Comparison of ENCODE assay signal across 12 cellular contexts in the genomic region with DNA sequence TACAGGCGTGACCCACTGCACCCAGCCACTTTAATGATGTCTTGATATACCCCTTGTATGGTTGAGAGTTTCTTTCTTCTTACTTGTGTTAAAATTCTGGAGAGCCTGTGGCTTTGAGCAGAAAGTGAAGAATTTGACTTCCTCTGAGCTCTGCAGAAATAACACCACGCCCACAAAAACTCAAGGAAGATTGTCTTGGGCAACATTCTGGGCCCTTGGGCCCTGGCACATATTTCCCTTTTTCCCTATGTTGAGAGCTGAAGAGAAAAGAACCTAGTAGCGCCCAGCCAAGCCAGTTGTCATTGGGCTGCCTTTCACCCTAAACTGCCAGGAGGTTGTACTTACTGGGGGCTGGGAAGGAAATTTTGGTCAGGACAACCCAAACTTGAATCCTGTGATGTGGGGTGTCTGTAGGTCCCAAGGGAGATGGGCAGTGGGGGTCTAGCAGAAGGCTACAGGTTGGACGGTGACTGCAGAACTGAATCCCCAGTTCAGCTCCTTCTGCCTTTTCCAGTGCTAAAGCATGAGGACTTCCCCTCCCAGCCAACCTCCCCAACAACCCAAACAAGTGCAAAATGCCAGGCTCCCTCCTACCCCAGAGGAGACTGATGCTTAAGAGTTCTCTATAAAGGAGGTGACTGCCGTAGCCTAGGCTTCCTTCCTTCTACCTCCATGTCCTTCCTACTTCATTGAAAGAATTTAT. TPM values are rescaled to one million over a fixed set of nuclear protein-coding genes. Genes with fewer than 3 reads are reported as not detected.
DNase-seq lines count a peak whose midpoint lies in the region; ATAC-seq, FAIRE-seq and TF ChIP-seq lines count a peak whose summit lies in the region.
"Had no signal": no experiment of that assay in that cellular context is flagged by ENCODE, and none has a peak within 500 bp of the region (broad histone marks: within the 10 kb centered on the region; RNA-seq: fewer than 3 reads in every experiment).

No MANE protein-coding gene starts in this region.

- DNase-seq in Right ventricle myocardium inferior (ENCODE audit: missing footprints) (no peak), right atrium auricular region (ENCODE audit: low spot score) (no peak), HepG2 (ENCODE audit: low spot score) (no peak)
- no peak for DNase-seq in activated CD8-positive, alpha-beta T cell treated with anti-CD3 and anti-CD28 coated beads, Interleukin-2, amount 10 ng/mL, durations not matched to agents 7 days and 5 days
- no peak for DNase-seq in activated CD4-positive, CD25-positive, alpha-beta regulatory T cell (lab: John Stamatoyannopoulos, UW)
- DNase-seq: left cardiac atrium had no signal

- ATAC-seq in Right ventricle myocardium inferior, result peak; percentile 10
- ATAC-seq in activated CD8-positive, alpha-beta T cell treated with anti-CD3 and anti-CD28 coated beads, Interleukin-2, amount 10 ng/mL, durations not matched to agents 7 days and 5 days, result no peak
- ATAC-seq in HepG2, result peak; percentile 5; the same call in 2 of the 3 replicates
- ATAC-seq in HG03095 (IDR thresholded peaks at IDR 0.05; ENCODE audit: unreplicated experiment), result no peak
- ATAC-seq in HG03571 (IDR thresholded peaks at IDR 0.05; ENCODE audit: unreplicated experiment), result no peak
- ATAC-seq in GM21786 (IDR thresholded peaks at IDR 0.05; ENCODE audit: unreplicated experiment), result no peak

- no peak; a peak in 1 of 4 replicates for TF ChIP-seq POLR2A in HepG2 (IDR thresholded peaks at IDR 0.05; ENCODE audit: insufficient read depth in 1 of 2, low read depth in 2 of 2, low read length in 2 of 2)

- H3K27me3 Mint-ChIP-seq in activated CD8-positive, alpha-beta T cell treated with anti-CD3 and anti-CD28 coated beads, Interleukin-2, amount 10 ng/mL, durations not matched to agents 7 days and 5 days (ENCODE audit: low read depth), result no peaks in the 10 kb centered on the region

- H3K4me1 Mint-ChIP-seq in activated CD8-positive, alpha-beta T cell treated with anti-CD3 and anti-CD28 coated beads, Interleukin-2, amount 10 ng/mL, durations not matched to agents 7 days and 5 days (ENCODE audit: low read depth), result peaks cover 59% of the 10 kb centered on the region

- no peak for TF ChIP-seq EP300 in HepG2 (IDR thresholded peaks at IDR 0.05; ENCODE audit: low read depth in 2 of 2, low read length in 2 of 2)
- TF ChIP-seq EP300 in HepG2 (CRISPR knock-in tag; IDR thresholded peaks at IDR 0.05; ENCODE audit: borderline replicate concordance), result no peak

- no peaks in the 10 kb centered on the region for H3K27me3 ChIP-seq in right atrium auricular region
- no peaks in the 10 kb centered on the region for H3K27me3 ChIP-seq in HepG2 (ENCODE audit: control insufficient read depth in 1 of 2, insufficient read depth in 2 of 2, low read length in 2 of 2)

- CTCF ChIA-PET in activated CD8-positive, alpha-beta T cell treated with anti-CD3 and anti-CD28 coated beads, Interleukin-2, amount 10 ng/mL, durations not matched to agents 7 days and 5 days (lab: Charles Lee), result interaction anchor here (0.9 to 1.3 kb wide), 3 partner anchors 12 to 74 kb away, joined by 3 to 4 read pairs (median 4); a partner anchor contains a TSS
- CTCF ChIA-PET in HepG2 (lab: Yijun Ruan, JAX; ENCODE audit: low intra/inter-chr PET ratio, low total read pairs), result no interaction called here

- no peak overlapping the region for H3K9ac ChIP-seq in HepG2 (ENCODE audit: insufficient read depth, low read depth, low read length)

- H3K36me3 Mint-ChIP-seq in activated CD8-positive, alpha-beta T cell treated with anti-CD3 and anti-CD28 coated beads, Interleukin-2, amount 10 ng/mL, durations not matched to agents 7 days and 5 days (ENCODE audit: low read depth), result peaks cover 57% of the 10 kb centered on the region

- TSS peak; percentile 2 for BruUV-seq in HepG2 (replicated peaks; lab: Mats Ljungman, UMichigan)

- H2AFZ ChIP-seq in HepG2 (ENCODE audit: low read length), result no peak overlapping the region

- H3K4me2 ChIP-seq in HepG2 (ENCODE audit: low read depth, low read length), result no peak overlapping the region

- intact Hi-C loops in Right ventricle myocardium inferior (cut with DNase I), result no loop called here
- intact Hi-C loops in HepG2 (cut with micrococcal nuclease; ENCODE audit: unreplicated experiment), result no loop called here

- H3K4me3 ChIP-seq in right atrium auricular region, result no peak overlapping the region
- no peak overlapping the region for H3K4me3 ChIP-seq in HepG2 (replicated peaks in 1 of 3; ENCODE audit: insufficient read depth in 1 of 3, low read depth in 2 of 3, low read length in 3 of 3)
- H3K4me3 ChIP-seq: skin epidermis had no signal

- in situ Hi-C loops in HepG2 (cut with HindIII; ENCODE audit: extremely low pct_ligation_motif_present, low pct_unique_long_range_greater_than_20kb), result no loop called here

- H3K36me3 ChIP-seq in right atrium auricular region, result peaks cover 47% of the 10 kb centered on the region
- peaks cover 15 to 42% of the 10 kb centered on the region in 2 experiments for H3K36me3 ChIP-seq in HepG2 (replicated peaks in 1 of 2; ENCODE audit: control insufficient read depth in 1 of 2, insufficient read depth in 2 of 2, low read length in 2 of 2)

- H3K27ac ChIP-seq in right atrium auricular region (peak overlapping the region in 1 of 2 donors; percentile 30), HepG2 (ENCODE audit: extremely low read length, insufficient read depth, low read length) (no peak overlapping the region)

- H3K79me2 ChIP-seq in HepG2 (ENCODE audit: insufficient read depth, low read length), result peaks cover 2% of the 10 kb centered on the region

- H3K4me1 ChIP-seq in right atrium auricular region (peaks cover 0 to 39% of the 10 kb centered on the region in 2 donors), HepG2 (ENCODE audit: insufficient read depth, low read length) (peaks cover 15% of the 10 kb centered on the region)

- POLR2A ChIA-PET in activated CD8-positive, alpha-beta T cell treated with anti-CD3 and anti-CD28 coated beads, Interleukin-2, amount 10 ng/mL, durations not matched to agents 7 days and 5 days (lab: Charles Lee), result interaction anchor here (0.6 to 4.8 kb wide), 2 partner anchors 12 to 14 kb away, joined by 3 to 33 read pairs; a partner anchor contains a TSS
- POLR2A ChIA-PET in HepG2 (lab: Yijun Ruan, JAX), result interaction anchor here (1.3 to 4.6 kb wide), 5 partner anchors 12 to 75 kb away, joined by 6 to 36 read pairs (median 11); a partner anchor contains a TSS

- FAIRE-seq in HepG2 (lab: Jason Lieb, UNC), result no peak
- FAIRE-seq: GM18507 had no signal

- no peak overlapping the region for H3K4me3 Mint-ChIP-seq in activated CD8-positive, alpha-beta T cell treated with anti-CD3 and anti-CD28 coated beads, Interleukin-2, amount 10 ng/mL, durations not matched to agents 7 days and 5 days

- no peaks in the 10 kb centered on the region; the same call in 1 of the 2 replicates for H4K20me1 ChIP-seq in HepG2 (ENCODE audit: insufficient read depth, low read length)

- TF ChIP-seq CTCF in right atrium auricular region (IDR thresholded peaks at IDR 0.05) (no peak), HepG2 (CRISPR knock-in tag; IDR thresholded peaks at IDR 0.05) (no peak)

- H3K9me3 Mint-ChIP-seq in activated CD8-positive, alpha-beta T cell treated with anti-CD3 and anti-CD28 coated beads, Interleukin-2, amount 10 ng/mL, durations not matched to agents 7 days and 5 days (ENCODE audit: insufficient read depth), result no peaks in the 10 kb centered on the region

- peak overlapping the region; percentile 77 for H3K27ac Mint-ChIP-seq in activated CD8-positive, alpha-beta T cell treated with anti-CD3 and anti-CD28 coated beads, Interleukin-2, amount 10 ng/mL, durations not matched to agents 7 days and 5 days

- no peaks in the 10 kb centered on the region for H3K9me3 ChIP-seq in right atrium auricular region
- H3K9me3 ChIP-seq in HepG2 (ENCODE audit: low read length), result no peaks in the 10 kb centered on the region

- WGBS in HepG2 (ENCODE audit: low lambda C conversion rate), result 100% methylated on average over 5 of the region's 5 CpGs

- no peak for TF ChIP-seq RAD21 in HepG2 (CRISPR knock-in tag; IDR thresholded peaks at IDR 0.05)

RNA-seq across cellular contexts. Expression of a gene that starts 11.7 kb away (rescaled TPM):
- total RNA-seq in Right ventricle myocardium inferior (64.0 TPM), right atrium auricular region (10 to 100 TPM; 60.8 to 84.0 TPM), HepG2 (2016; rRNA removed; fragmentation: Illumina TruSeq; extraction: Trizol) (25.7 and 34.3 TPM in 2 replicates)
- 10 to 100 TPM; 36.5 to 37.7 TPM for total RNA-seq in activated CD8-positive, alpha-beta T cell treated with anti-CD3 and anti-CD28 coated beads, Interleukin-2, amount 10 ng/mL, durations not matched to agents 7 days and 5 days
- total RNA-seq in HepG2 (2016; cell fraction: cytosol; rRNA removed; fragmentation: Illumina TruSeq; extraction: Trizol; ENCODE audit: low read depth), result 17.2 and 21.6 TPM in 2 replicates
- 28.1 and 34.1 TPM in 2 replicates for total RNA-seq in HepG2 (2016; cell fraction: insoluble cytoplasmic fraction; rRNA removed; fragmentation: Illumina TruSeq; extraction: Trizol)
- total RNA-seq in HepG2 (2016; cell fraction: membrane; rRNA removed; fragmentation: Illumina TruSeq; extraction: Trizol), result 27.9 and 30.7 TPM in 2 replicates
- 11.1 and 12.2 TPM in 2 replicates for total RNA-seq in HepG2 (2016; cell fraction: nucleus; rRNA removed; fragmentation: Illumina TruSeq; extraction: Trizol)
- polyA plus RNA-seq in HepG2 (2011; rRNA removed), result 21.7 and 23.9 TPM in 2 replicates
- polyA plus RNA-seq in HepG2 (2011; cell fraction: cytosol; rRNA removed), result 23.2 and 25.5 TPM in 2 replicates
- polyA plus RNA-seq in HepG2 (2011; cell fraction: nucleus; rRNA removed), result 11.8 and 17.6 TPM in 2 replicates
- polyA plus RNA-seq in HepG2 (2012), result 11.7 and 15.3 TPM in 2 replicates
- 20.4 and 22.1 TPM in 2 replicates for polyA plus RNA-seq in HepG2 (2016; cell fraction: cytosol; fragmentation: Illumina TruSeq; extraction: Trizol; ENCODE audit: low read depth)
- polyA plus RNA-seq in HepG2 (2016; cell fraction: insoluble cytoplasmic fraction; fragmentation: Illumina TruSeq; extraction: Trizol; ENCODE audit: low read depth), result 31.0 and 31.2 TPM in 2 replicates
- 23.6 and 28.1 TPM in 2 replicates for polyA plus RNA-seq in HepG2 (2016; cell fraction: membrane; fragmentation: Illumina TruSeq; extraction: Trizol; ENCODE audit: low read depth)
- 20.7 and 21.7 TPM in 2 replicates for polyA plus RNA-seq in HepG2 (2016; cell fraction: nucleus; fragmentation: Illumina TruSeq; extraction: Trizol; ENCODE audit: insufficient read depth, low read depth)
- polyA minus RNA-seq in HepG2 (2011; rRNA and poly(A)+ RNA removed; ENCODE audit: low replicate concordance), result 7.3 and 37.6 TPM in 2 replicates
- polyA minus RNA-seq in HepG2 (2011; cell fraction: cytosol; rRNA and poly(A)+ RNA removed), result 7.2 and 8.8 TPM in 2 replicates
- 4.5 and 9.3 TPM in 2 replicates for polyA minus RNA-seq in HepG2 (2011; cell fraction: nucleus; rRNA and poly(A)+ RNA removed)

RNA-seq across cellular contexts. Expression of a gene that starts 13.0 kb away (rescaled TPM):
- total RNA-seq in Right ventricle myocardium inferior, result 72.1 TPM
- total RNA-seq in right atrium auricular region, result 10 to 100 TPM; 38.2 to 50.1 TPM
- 10 to 100 TPM; 81.9 to 82.0 TPM for total RNA-seq in activated CD8-positive, alpha-beta T cell treated with anti-CD3 and anti-CD28 coated beads, Interleukin-2, amount 10 ng/mL, durations not matched to agents 7 days and 5 days
- total RNA-seq in HepG2 (2016; rRNA removed; fragmentation: Illumina TruSeq; extraction: Trizol), result 35.4 and 38.0 TPM in 2 replicates
- total RNA-seq in HepG2 (2016; cell fraction: cytosol; rRNA removed; fragmentation: Illumina TruSeq; extraction: Trizol; ENCODE audit: low read depth), result 14.3 and 17.0 TPM in 2 replicates
- 34.0 and 41.6 TPM in 2 replicates for total RNA-seq in HepG2 (2016; cell fraction: insoluble cytoplasmic fraction; rRNA removed; fragmentation: Illumina TruSeq; extraction: Trizol)
- 24.6 and 26.6 TPM in 2 replicates for total RNA-seq in HepG2 (2016; cell fraction: membrane; rRNA removed; fragmentation: Illumina TruSeq; extraction: Trizol)
- 60.5 and 67.4 TPM in 2 replicates for total RNA-seq in HepG2 (2016; cell fraction: nucleus; rRNA removed; fragmentation: Illumina TruSeq; extraction: Trizol)
- 47.1 and 51.9 TPM in 2 replicates for polyA plus RNA-seq in HepG2 (2011; rRNA removed)
- 33.6 and 37.2 TPM in 2 replicates for polyA plus RNA-seq in HepG2 (2011; cell fraction: cytosol; rRNA removed)
- 57.8 and 64.5 TPM in 2 replicates for polyA plus RNA-seq in HepG2 (2011; cell fraction: nucleus; rRNA removed)
- polyA plus RNA-seq in HepG2 (2012), result 40.9 and 49.6 TPM in 2 replicates
- 11.0 and 11.5 TPM in 2 replicates for polyA plus RNA-seq in HepG2 (2016; cell fraction: cytosol; fragmentation: Illumina TruSeq; extraction: Trizol; ENCODE audit: low read depth)
- 59.9 and 65.3 TPM in 2 replicates for polyA plus RNA-seq in HepG2 (2016; cell fraction: insoluble cytoplasmic fraction; fragmentation: Illumina TruSeq; extraction: Trizol; ENCODE audit: low read depth)
- polyA plus RNA-seq in HepG2 (2016; cell fraction: membrane; fragmentation: Illumina TruSeq; extraction: Trizol; ENCODE audit: low read depth), result 17.8 and 18.3 TPM in 2 replicates
- polyA plus RNA-seq in HepG2 (2016; cell fraction: nucleus; fragmentation: Illumina TruSeq; extraction: Trizol; ENCODE audit: insufficient read depth, low read depth), result 108 TPM in 2 replicates
- 34.2 and 56.3 TPM in 2 replicates for polyA minus RNA-seq in HepG2 (2011; rRNA and poly(A)+ RNA removed; ENCODE audit: low replicate concordance)
- polyA minus RNA-seq in HepG2 (2011; cell fraction: cytosol; rRNA and poly(A)+ RNA removed), result 16.0 and 16.8 TPM in 2 replicates
- polyA minus RNA-seq in HepG2 (2011; cell fraction: nucleus; rRNA and poly(A)+ RNA removed), result 134 and 152 TPM in 2 replicates

RNA-seq across cellular contexts. Expression of a gene that starts 18.6 kb away (rescaled TPM):
- total RNA-seq in Right ventricle myocardium inferior (2,065 TPM), right atrium auricular region (1,000 to 10,000 TPM in 1 of 2 donors, 100 to 1,000 TPM in 1; 965 to 2,413 TPM), HepG2 (2016; rRNA removed; fragmentation: Illumina TruSeq; extraction: Trizol) (120 and 151 TPM in 2 replicates)
- total RNA-seq in activated CD8-positive, alpha-beta T cell treated with anti-CD3 and anti-CD28 coated beads, Interleukin-2, amount 10 ng/mL, durations not matched to agents 7 days and 5 days, result not detected
- 28.0 and 35.5 TPM in 2 replicates for total RNA-seq in HepG2 (2016; cell fraction: cytosol; rRNA removed; fragmentation: Illumina TruSeq; extraction: Trizol; ENCODE audit: low read depth)
- total RNA-seq in HepG2 (2016; cell fraction: insoluble cytoplasmic fraction; rRNA removed; fragmentation: Illumina TruSeq; extraction: Trizol), result 119 and 133 TPM in 2 replicates
- 48.1 and 56.1 TPM in 2 replicates for total RNA-seq in HepG2 (2016; cell fraction: membrane; rRNA removed; fragmentation: Illumina TruSeq; extraction: Trizol)
- total RNA-seq in HepG2 (2016; cell fraction: nucleus; rRNA removed; fragmentation: Illumina TruSeq; extraction: Trizol), result 54.6 and 59.6 TPM in 2 replicates
- 238 and 251 TPM in 2 replicates for polyA plus RNA-seq in HepG2 (2011; rRNA removed)
- 339 and 395 TPM in 2 replicates for polyA plus RNA-seq in HepG2 (2011; cell fraction: cytosol; rRNA removed)
- polyA plus RNA-seq in HepG2 (2011; cell fraction: nucleus; rRNA removed), result 68.2 and 87.5 TPM in 2 replicates
- polyA plus RNA-seq in HepG2 (2012), result 109 and 178 TPM in 2 replicates
- 100 and 132 TPM in 2 replicates for polyA plus RNA-seq in HepG2 (2016; cell fraction: cytosol; fragmentation: Illumina TruSeq; extraction: Trizol; ENCODE audit: low read depth)
- 381 and 401 TPM in 2 replicates for polyA plus RNA-seq in HepG2 (2016; cell fraction: insoluble cytoplasmic fraction; fragmentation: Illumina TruSeq; extraction: Trizol; ENCODE audit: low read depth)
- polyA plus RNA-seq in HepG2 (2016; cell fraction: membrane; fragmentation: Illumina TruSeq; extraction: Trizol; ENCODE audit: low read depth), result 143 and 156 TPM in 2 replicates
- 222 and 236 TPM in 2 replicates for polyA plus RNA-seq in HepG2 (2016; cell fraction: nucleus; fragmentation: Illumina TruSeq; extraction: Trizol; ENCODE audit: insufficient read depth, low read depth)
- polyA minus RNA-seq in HepG2 (2011; rRNA and poly(A)+ RNA removed; ENCODE audit: low replicate concordance), result 3.5 and 272 TPM in 2 replicates
- 102 and 128 TPM in 2 replicates for polyA minus RNA-seq in HepG2 (2011; cell fraction: cytosol; rRNA and poly(A)+ RNA removed)
- 35.0 and 41.2 TPM in 2 replicates for polyA minus RNA-seq in HepG2 (2011; cell fraction: nucleus; rRNA and poly(A)+ RNA removed)
- total RNA-seq: T-helper 2 cell treated with Interferon-gamma antibody and Interleukin-4, amounts not matched to agents 100 ng/mL and 5 ng/mL, for 36 hours had no signal

RNA-seq across cellular contexts. Expression of a gene that starts 19.5 kb away (rescaled TPM):
- 155 TPM for total RNA-seq in Right ventricle myocardium inferior
- 100 to 1,000 TPM; 114 to 314 TPM for total RNA-seq in right atrium auricular region
- 1 to 10 TPM; 6.2 to 7.0 TPM for total RNA-seq in activated CD8-positive, alpha-beta T cell treated with anti-CD3 and anti-CD28 coated beads, Interleukin-2, amount 10 ng/mL, durations not matched to agents 7 days and 5 days
- total RNA-seq in HepG2 (2016; rRNA removed; fragmentation: Illumina TruSeq; extraction: Trizol), result 89.5 and 115 TPM in 2 replicates
- total RNA-seq in HepG2 (2016; cell fraction: cytosol; rRNA removed; fragmentation: Illumina TruSeq; extraction: Trizol; ENCODE audit: low read depth), result 78.4 and 101 TPM in 2 replicates
- total RNA-seq in HepG2 (2016; cell fraction: insoluble cytoplasmic fraction; rRNA removed; fragmentation: Illumina TruSeq; extraction: Trizol), result 101 and 125 TPM in 2 replicates
- 88.5 and 93.4 TPM in 2 replicates for total RNA-seq in HepG2 (2016; cell fraction: membrane; rRNA removed; fragmentation: Illumina TruSeq; extraction: Trizol)
- total RNA-seq in HepG2 (2016; cell fraction: nucleus; rRNA removed; fragmentation: Illumina TruSeq; extraction: Trizol), result 30.0 and 35.1 TPM in 2 replicates
- polyA plus RNA-seq in HepG2 (2011; rRNA removed), result 172 TPM in 2 replicates
- polyA plus RNA-seq in HepG2 (2011; cell fraction: cytosol; rRNA removed), result 139 and 163 TPM in 2 replicates
- 32.1 and 42.4 TPM in 2 replicates for polyA plus RNA-seq in HepG2 (2011; cell fraction: nucleus; rRNA removed)
- 56.6 and 75.4 TPM in 2 replicates for polyA plus RNA-seq in HepG2 (2012)
- polyA plus RNA-seq in HepG2 (2016; cell fraction: cytosol; fragmentation: Illumina TruSeq; extraction: Trizol; ENCODE audit: low read depth), result 82.7 and 114 TPM in 2 replicates
- 106 and 116 TPM in 2 replicates for polyA plus RNA-seq in HepG2 (2016; cell fraction: insoluble cytoplasmic fraction; fragmentation: Illumina TruSeq; extraction: Trizol; ENCODE audit: low read depth)
- polyA plus RNA-seq in HepG2 (2016; cell fraction: membrane; fragmentation: Illumina TruSeq; extraction: Trizol; ENCODE audit: low read depth), result 65.7 and 84.0 TPM in 2 replicates
- 50.7 and 51.1 TPM in 2 replicates for polyA plus RNA-seq in HepG2 (2016; cell fraction: nucleus; fragmentation: Illumina TruSeq; extraction: Trizol; ENCODE audit: insufficient read depth, low read depth)
- polyA minus RNA-seq in HepG2 (2011; rRNA and poly(A)+ RNA removed; ENCODE audit: low replicate concordance), result 42.6 and 182 TPM in 2 replicates
- 11.7 and 13.7 TPM in 2 replicates for polyA minus RNA-seq in HepG2 (2011; cell fraction: cytosol; rRNA and poly(A)+ RNA removed)
- polyA minus RNA-seq in HepG2 (2011; cell fraction: nucleus; rRNA and poly(A)+ RNA removed), result 6.7 and 6.8 TPM in 2 replicates

RNA-seq across cellular contexts. Expression of a gene that starts 24.0 kb away (rescaled TPM):
- total RNA-seq in Right ventricle myocardium inferior (60.4 TPM), right atrium auricular region (10 to 100 TPM; 69.2 to 80.9 TPM), HepG2 (2016; rRNA removed; fragmentation: Illumina TruSeq; extraction: Trizol) (366 and 491 TPM in 2 replicates)
- 100 to 1,000 TPM; 211 to 215 TPM for total RNA-seq in activated CD8-positive, alpha-beta T cell treated with anti-CD3 and anti-CD28 coated beads, Interleukin-2, amount 10 ng/mL, durations not matched to agents 7 days and 5 days
- 146 and 174 TPM in 2 replicates for total RNA-seq in HepG2 (2016; cell fraction: cytosol; rRNA removed; fragmentation: Illumina TruSeq; extraction: Trizol; ENCODE audit: low read depth)
- 359 and 502 TPM in 2 replicates for total RNA-seq in HepG2 (2016; cell fraction: insoluble cytoplasmic fraction; rRNA removed; fragmentation: Illumina TruSeq; extraction: Trizol)
- total RNA-seq in HepG2 (2016; cell fraction: membrane; rRNA removed; fragmentation: Illumina TruSeq; extraction: Trizol), result 204 and 223 TPM in 2 replicates
- total RNA-seq in HepG2 (2016; cell fraction: nucleus; rRNA removed; fragmentation: Illumina TruSeq; extraction: Trizol), result 153 and 156 TPM in 2 replicates
- polyA plus RNA-seq in HepG2 (2011; rRNA removed), result 206 and 292 TPM in 2 replicates
- polyA plus RNA-seq in HepG2 (2011; cell fraction: cytosol; rRNA removed), result 210 and 226 TPM in 2 replicates
- polyA plus RNA-seq in HepG2 (2011; cell fraction: nucleus; rRNA removed), result 112 and 130 TPM in 2 replicates
- polyA plus RNA-seq in HepG2 (2012), result 167 and 197 TPM in 2 replicates
- polyA plus RNA-seq in HepG2 (2016; cell fraction: cytosol; fragmentation: Illumina TruSeq; extraction: Trizol; ENCODE audit: low read depth), result 110 and 126 TPM in 2 replicates
- polyA plus RNA-seq in HepG2 (2016; cell fraction: insoluble cytoplasmic fraction; fragmentation: Illumina TruSeq; extraction: Trizol; ENCODE audit: low read depth), result 421 and 450 TPM in 2 replicates
- 135 and 147 TPM in 2 replicates for polyA plus RNA-seq in HepG2 (2016; cell fraction: membrane; fragmentation: Illumina TruSeq; extraction: Trizol; ENCODE audit: low read depth)
- 209 and 219 TPM in 2 replicates for polyA plus RNA-seq in HepG2 (2016; cell fraction: nucleus; fragmentation: Illumina TruSeq; extraction: Trizol; ENCODE audit: insufficient read depth, low read depth)
- 261 and 433 TPM in 2 replicates for polyA minus RNA-seq in HepG2 (2011; rRNA and poly(A)+ RNA removed; ENCODE audit: low replicate concordance)
- polyA minus RNA-seq in HepG2 (2011; cell fraction: cytosol; rRNA and poly(A)+ RNA removed), result 119 and 120 TPM in 2 replicates
- 73.5 and 81.7 TPM in 2 replicates for polyA minus RNA-seq in HepG2 (2011; cell fraction: nucleus; rRNA and poly(A)+ RNA removed)

Comparison
In these comparisons a context has a peak if more than half of its experiments do, and no peak if none do; other contexts are left out.
1. ATAC-seq: peak in Right ventricle myocardium inferior (single experiment) and HepG2 (single experiment); none in activated CD8-positive, alpha-beta T cell treated with anti-CD3 and anti-CD28 coated beads, Interleukin-2, amount 10 ng/mL, durations not matched to agents 7 days and 5 days (single experiment), HG03095 (single experiment), HG03571 (single experiment) and GM21786 (single experiment).
2. RNA of a gene that starts 18.6 kb away (total RNA-seq): 965 to 2,413 TPM in right atrium auricular region, 2,065 TPM in Right ventricle myocardium inferior (single experiment) and 28.0 to 151 TPM in HepG2; not detected in activated CD8-positive, alpha-beta T cell treated with anti-CD3 and anti-CD28 coated beads, Interleukin-2, amount 10 ng/mL, durations not matched to agents 7 days and 5 days; every median in the first group is over 10 times any median in the second.